10 cellular contexts compared by ENCODE assay signal in the genomic region with DNA sequence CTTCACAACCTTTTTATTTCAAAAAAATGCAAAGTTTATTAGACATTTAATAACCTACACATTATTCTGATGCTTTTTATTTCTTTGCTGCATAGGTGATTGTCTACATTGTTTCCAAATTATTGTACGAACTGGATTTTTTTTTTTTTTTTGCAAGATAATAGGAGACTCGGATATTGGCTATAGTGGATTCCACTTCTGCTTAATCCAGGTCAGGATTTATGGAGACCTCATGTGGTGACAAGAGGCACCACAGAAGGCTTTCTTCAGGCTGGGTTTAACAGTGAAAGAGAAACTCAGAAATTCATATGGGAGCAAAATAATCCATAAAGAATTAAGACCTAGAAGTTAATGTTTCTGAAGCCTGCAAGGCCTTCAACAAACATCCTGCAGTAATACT. TPM values are rescaled to one million over a fixed set of nuclear protein-coding genes. Genes with fewer than 3 reads are reported as not detected.
DNase-seq lines count a peak whose midpoint lies in the region; TF ChIP-seq lines count a peak whose summit lies in the region.
"Had no signal": no experiment of that assay in that cellular context is flagged by ENCODE, and none has a peak within 500 bp of the region (broad histone marks: within the 10 kb centered on the region; RNA-seq: fewer than 3 reads in every experiment).

No MANE protein-coding gene starts in this region.

- TF ChIP-seq CTCF in endodermal cell (conservative IDR thresholded peaks at IDR 0.05) (peak; percentile 53), progenitor cell of endocrine pancreas (IDR thresholded peaks at IDR 0.05; ENCODE audit: unreplicated experiment) (peak; percentile 65)

- H3K9ac ChIP-seq in endodermal cell (ENCODE audit: extremely low read depth, low read length, poor library complexity, severe bottlenecking): no peak overlapping the region

- H3K4me1 ChIP-seq in endodermal cell (ENCODE audit: control insufficient read depth, insufficient read depth, low read length): peaks cover 5% of the 10 kb centered on the region

- H3K4me1 Mint-ChIP-seq in endodermal cell (peaks cover 19% of the 10 kb centered on the region), progenitor cell of endocrine pancreas (ENCODE audit: low read depth) (peaks cover 17% of the 10 kb centered on the region)
- peaks cover 4% of the 10 kb centered on the region for H3K4me1 Mint-ChIP-seq in activated naive CD8-positive, alpha-beta T cell treated with anti-CD3 and anti-CD28 coated beads for 36 hours

- H3K9me3 Mint-ChIP-seq in endodermal cell (no peaks in the 10 kb centered on the region), progenitor cell of endocrine pancreas (ENCODE audit: low read depth) (no peaks in the 10 kb centered on the region)
- H3K9me3 Mint-ChIP-seq in activated naive CD8-positive, alpha-beta T cell treated with anti-CD3 and anti-CD28 coated beads for 36 hours: no peaks in the 10 kb centered on the region

- WGBS in endodermal cell (ENCODE audit: insufficient coverage in 1 of 2, insufficient read length in 1 of 2), 2 experiments: 57 to 88% methylated on average over 1 to 2 of the region's 2 CpGs

- H3K27ac ChIP-seq in endodermal cell (ENCODE audit: low read depth, low read length): no peak overlapping the region

- H3K27ac Mint-ChIP-seq in endodermal cell (no peak overlapping the region), progenitor cell of endocrine pancreas (no peak overlapping the region)
- H3K27ac Mint-ChIP-seq in activated naive CD8-positive, alpha-beta T cell treated with anti-CD3 and anti-CD28 coated beads for 36 hours: no peak overlapping the region

- H3K4me3 ChIP-seq in endodermal cell (ENCODE audit: low read length): no peak overlapping the region
- H3K4me3 ChIP-seq: K562 had no signal

- no peaks in the 10 kb centered on the region for H3K36me3 Mint-ChIP-seq in endodermal cell (ENCODE audit: low read depth)
- no peaks in the 10 kb centered on the region for H3K36me3 Mint-ChIP-seq in progenitor cell of endocrine pancreas (ENCODE audit: insufficient read depth)
- H3K36me3 Mint-ChIP-seq in activated naive CD8-positive, alpha-beta T cell treated with anti-CD3 and anti-CD28 coated beads for 36 hours: no peaks in the 10 kb centered on the region

- H3K27me3 Mint-ChIP-seq in endodermal cell (ENCODE audit: insufficient read depth) (peaks cover 47% of the 10 kb centered on the region), progenitor cell of endocrine pancreas (peaks cover 37% of the 10 kb centered on the region)
- peaks cover 41% of the 10 kb centered on the region for H3K27me3 Mint-ChIP-seq in activated naive CD8-positive, alpha-beta T cell treated with anti-CD3 and anti-CD28 coated beads for 36 hours

- no peaks in the 10 kb centered on the region for H3K9me3 ChIP-seq in endodermal cell (ENCODE audit: control insufficient read depth, low read length)

- no peaks in the 10 kb centered on the region for H3K36me3 ChIP-seq in endodermal cell (ENCODE audit: control insufficient read depth, insufficient read depth, low read length)

- DNase-seq in GM03348 (ENCODE audit: low spot score) (peak; percentile 36), NCI-H2227 (lab: John Stamatoyannopoulos, UW; ENCODE audit: unreplicated experiment) (peak; percentile 20), endodermal cell (no peak), progenitor cell of endocrine pancreas (ENCODE audit: low spot score, unreplicated experiment) (no peak), CD1c-positive myeloid dendritic cell (ENCODE audit: extremely low spot score) (no peak)
- DNase-seq in activated naive CD8-positive, alpha-beta T cell treated with anti-CD3 and anti-CD28 coated beads for 36 hours: no peak
- no peak for DNase-seq in activated CD8-positive, alpha-beta memory T cell treated with anti-CD3 and anti-CD28 coated beads, Interleukin-2, amount 50 U/mL, for 48 hours
- DNase-seq: activated CD4-positive, alpha-beta T cell treated with anti-CD3 and anti-CD28 coated beads for 48 hours; erythroblast had no signal

- no peak overlapping the region for H3K4me3 Mint-ChIP-seq in endodermal cell
- no peak overlapping the region for H3K4me3 Mint-ChIP-seq in progenitor cell of endocrine pancreas (ENCODE audit: low read depth)
- no peak overlapping the region for H3K4me3 Mint-ChIP-seq in activated naive CD8-positive, alpha-beta T cell treated with anti-CD3 and anti-CD28 coated beads for 36 hours

- H3K27me3 ChIP-seq in endodermal cell (ENCODE audit: control insufficient read depth, insufficient read depth, low read length, poor library complexity, severe bottlenecking): peaks cover 39% of the 10 kb centered on the region

RNA-seq across cellular contexts. Expression of a gene that starts 2.4 kb away (rescaled TPM):
- total RNA-seq in endodermal cell (1 to 10 TPM; 3.4 to 3.5 TPM), progenitor cell of endocrine pancreas (11.6 and 13.1 TPM in 2 replicates)
- polyA plus RNA-seq in endodermal cell (2013, experiment 1 of 2): 44.3 TPM
- 45.7 TPM for polyA plus RNA-seq in endodermal cell (2013, experiment 2 of 2)
- total RNA-seq in activated naive CD8-positive, alpha-beta T cell treated with anti-CD3 and anti-CD28 coated beads for 36 hours: not detected

Comparison
In these comparisons a context has a peak if more than half of its experiments do, and no peak if none do; other contexts are left out.
1. DNase-seq: peak in GM03348 (single experiment) and NCI-H2227 (single experiment); none in endodermal cell (single experiment), progenitor cell of endocrine pancreas (single experiment), activated naive CD8-positive, alpha-beta T cell treated with anti-CD3 and anti-CD28 coated beads for 36 hours (single experiment), CD1c-positive myeloid dendritic cell (single experiment) and activated CD8-positive, alpha-beta memory T cell treated with anti-CD3 and anti-CD28 coated beads, Interleukin-2, amount 50 U/mL, for 48 hours (single experiment).
2. RNA of a gene that starts 2.4 kb away (total RNA-seq): 11.6 to 13.1 TPM in progenitor cell of endocrine pancreas and 3.4 to 3.5 TPM in endodermal cell; not detected in activated naive CD8-positive, alpha-beta T cell treated with anti-CD3 and anti-CD28 coated beads for 36 hours; every median in the first group is over 4 times any median in the second.